In the genomic region with DNA sequence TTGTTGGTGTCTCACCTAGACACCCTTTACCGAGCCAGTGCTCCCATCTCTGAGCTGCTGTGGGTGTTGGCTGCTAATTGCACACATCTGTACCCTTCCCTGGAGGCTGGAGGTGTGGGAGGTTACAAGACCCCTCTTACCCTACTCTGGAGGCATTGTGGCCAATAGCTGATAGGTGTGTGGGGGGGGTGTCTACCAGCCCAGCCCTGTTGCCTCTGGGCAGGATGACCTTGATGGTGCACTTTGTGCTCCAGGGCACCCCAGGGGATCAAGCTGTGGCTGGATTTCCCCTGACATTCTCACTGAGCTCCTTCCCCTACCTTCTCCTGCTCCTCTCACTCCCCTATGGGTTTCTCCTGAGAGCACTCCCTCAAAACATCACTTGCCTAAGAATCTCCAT, we compare ENCODE assay signal across 34 cellular contexts.
"Had no signal": no experiment of that assay in that cellular context is flagged by ENCODE, and none has a peak within 500 bp of the region (broad histone marks: within the 10 kb centered on the region; RNA-seq: fewer than 3 reads in every experiment).

No MANE protein-coding gene starts in this region.

- H3K27me3 ChIP-seq: adrenal gland, body of pancreas, brain microvascular endothelial cell, breast epithelium had no signal

- H3K4me1 Mint-ChIP-seq: activated B cell treated with CpG ODN at 0.5 μM for 24 hours; activated CD4-positive, alpha-beta T cell treated with anti-CD3 and anti-CD28 coated beads, Interleukin-2, amount 10 ng/mL, durations not matched to agents 7 days and 5 days; activated naive CD8-positive, alpha-beta T cell treated with anti-CD3 and anti-CD28 coated beads for 36 hours; activated T-helper 17 cell treated with anti-CD3 and anti-CD28 coated beads, Interleukin-2, amount 50 U/mL, for 72 hours had no signal

- H3K9me3 Mint-ChIP-seq: activated B cell treated with CpG ODN at 0.5 μM for 24 hours; activated CD8-positive, alpha-beta T cell treated with anti-CD3 and anti-CD28 coated beads for 36 hours; activated T-helper 1 cell treated with anti-CD3 and anti-CD28 coated beads, Interleukin-12 subunit alpha, Interleukin-12 subunit beta, Interleukin-2, Interleukin-4 antibody, amounts not matched to agents 30 ng/mL and 10 ng/mL and 1 ng/mL, durations not matched to agents 14 hours and 24 hours and 36 hours; activated T-helper 17 cell treated with anti-CD3 and anti-CD28 coated beads, Interleukin-2, amount 50 U/mL, for 72 hours; T-helper 1 cell treated with Interleukin-12 subunit alpha and Interleukin-12 subunit beta and Interleukin-4 antibody, amounts not matched to agents 30 μg/mL and 1 μg/mL, for 36 hours had no signal

- ATAC-seq: activated CD8-positive, alpha-beta T cell treated with anti-CD3 and anti-CD28 coated beads for 36 hours; activated naive CD4-positive, alpha-beta T cell treated with anti-CD3 and anti-CD28 coated beads, Interleukin-2, amount 50 U/mL, for 72 hours; activated T-cell treated with anti-CD3 and anti-CD28 coated beads, Interleukin-2, amount 50 U/mL, for 4 hours; activated T-cell treated with anti-CD3 and anti-CD28 coated beads, Interleukin-2, amount 50 U/mL, for 72 hours; activated T-helper 17 cell treated with anti-CD3 and anti-CD28 coated beads, Interleukin-2, amount 50 U/mL, for 72 hours; body of pancreas had no signal

- H3K4me1 ChIP-seq: adrenal gland, body of pancreas, breast epithelium had no signal

- H3K4me3 Mint-ChIP-seq: activated B cell treated with CpG ODN at 0.5 μM for 24 hours; activated CD4-positive, alpha-beta memory T cell treated with anti-CD3 and anti-CD28 coated beads for 36 hours; activated CD4-positive, alpha-beta T cell treated with anti-CD3 and anti-CD28 coated beads, Interleukin-2, amount 10 ng/mL, durations not matched to agents 7 days and 5 days; activated CD8-positive, alpha-beta T cell treated with anti-CD3 and anti-CD28 coated beads for 36 hours; activated naive CD4-positive, alpha-beta T cell treated with anti-CD3 and anti-CD28 coated beads for 36 hours; activated naive CD8-positive, alpha-beta T cell treated with anti-CD3 and anti-CD28 coated beads for 36 hours; activated T-cell treated with anti-CD3 and anti-CD28 coated beads, Interleukin-2, amount 50 U/mL, for 4 hours; activated T-cell treated with anti-CD3 and anti-CD28 coated beads, Interleukin-2, amount 50 U/mL, for 72 hours; activated T-helper 1 cell treated with anti-CD3 and anti-CD28 coated beads, Interleukin-12 subunit alpha, Interleukin-12 subunit beta, Interleukin-2, Interleukin-4 antibody, amounts not matched to agents 30 ng/mL and 10 ng/mL and 1 ng/mL, durations not matched to agents 14 hours and 24 hours and 36 hours; activated T-helper 17 cell treated with anti-CD3 and anti-CD28 coated beads, Interleukin-2, amount 50 U/mL, for 72 hours; T-helper 1 cell treated with Interleukin-12 subunit alpha and Interleukin-12 subunit beta and Interleukin-4 antibody, amounts not matched to agents 30 μg/mL and 1 μg/mL, for 36 hours; T-helper 2 cell treated with Interferon-gamma antibody and Interleukin-4, amounts not matched to agents 5 μg/mL and 100 μg/mL, for 36 hours had no signal

- H3K27me3 Mint-ChIP-seq: activated T-helper 17 cell treated with anti-CD3 and anti-CD28 coated beads, Interleukin-2, amount 50 U/mL, for 72 hours had no signal

- H3K4me3 ChIP-seq: adrenal gland, body of pancreas, breast epithelium had no signal

- H3K36me3 Mint-ChIP-seq: activated CD4-positive, alpha-beta memory T cell treated with anti-CD3 and anti-CD28 coated beads for 36 hours; activated naive CD8-positive, alpha-beta T cell treated with anti-CD3 and anti-CD28 coated beads for 36 hours had no signal

- H3K36me3 ChIP-seq: adrenal gland, brain microvascular endothelial cell, breast epithelium had no signal

- H3K27ac ChIP-seq: adrenal gland, body of pancreas, brain microvascular endothelial cell, breast epithelium, VCaP had no signal

- H3K9me3 ChIP-seq: adrenal gland, body of pancreas, breast epithelium had no signal

- H3K27ac Mint-ChIP-seq: activated B cell treated with CpG ODN at 0.5 μM for 24 hours; activated CD4-positive, alpha-beta memory T cell treated with anti-CD3 and anti-CD28 coated beads for 36 hours; activated CD4-positive, alpha-beta T cell treated with anti-CD3 and anti-CD28 coated beads, Interleukin-2, amount 10 ng/mL, durations not matched to agents 7 days and 5 days; activated CD8-positive, alpha-beta T cell treated with anti-CD3 and anti-CD28 coated beads for 36 hours; activated naive CD4-positive, alpha-beta T cell treated with anti-CD3 and anti-CD28 coated beads for 36 hours; activated naive CD4-positive, alpha-beta T cell treated with anti-CD3 and anti-CD28 coated beads, Interleukin-2, amount 50 U/mL, for 72 hours; activated naive CD8-positive, alpha-beta T cell treated with anti-CD3 and anti-CD28 coated beads for 36 hours; activated T-cell treated with anti-CD3 and anti-CD28 coated beads, Interleukin-2, amount 50 U/mL, for 72 hours; activated T-helper 1 cell treated with anti-CD3 and anti-CD28 coated beads, Interleukin-12 subunit alpha, Interleukin-12 subunit beta, Interleukin-2, Interleukin-4 antibody, amounts not matched to agents 30 ng/mL and 10 ng/mL and 1 ng/mL, durations not matched to agents 14 hours and 24 hours and 36 hours; activated T-helper 17 cell treated with anti-CD3 and anti-CD28 coated beads, Interleukin-2, amount 50 U/mL, for 72 hours; T-helper 1 cell treated with Interleukin-12 subunit alpha and Interleukin-12 subunit beta and Interleukin-4 antibody, amounts not matched to agents 30 μg/mL and 1 μg/mL, for 36 hours; T-helper 2 cell treated with Interferon-gamma antibody and Interleukin-4, amounts not matched to agents 5 μg/mL and 100 μg/mL, for 36 hours had no signal

- DNase-seq: activated B cell treated with CpG ODN at 0.5 μM for 24 hours; activated CD4-positive, alpha-beta memory T cell treated with anti-CD3 and anti-CD28 coated beads for 36 hours; activated CD4-positive, alpha-beta T cell treated with anti-CD3 and anti-CD28 coated beads for 4 hours; activated CD4-positive, alpha-beta T cell treated with anti-CD3 and anti-CD28 coated beads, Interleukin-2, amount 10 ng/mL, durations not matched to agents 7 days and 5 days; activated CD4-positive, CD25-positive, alpha-beta regulatory T cell treated with anti-CD3 and anti-CD28 coated beads, Interleukin-2, amount 50 U/mL, for 72 hours; activated CD8-positive, alpha-beta memory T cell treated with anti-CD3 and anti-CD28 coated beads, Interleukin-2, amount 50 U/mL, for 4 hours; activated CD8-positive, alpha-beta T cell treated with anti-CD3 and anti-CD28 coated beads for 36 hours; activated effector memory CD4-positive, alpha-beta T cell treated with anti-CD3 and anti-CD28 coated beads, Interleukin-2, amount 50 U/mL, for 16 hours; activated gamma-delta T cell treated with Interleukin-2 at 50 U/mL for 16 hours; activated naive CD4-positive, alpha-beta T cell; activated naive CD4-positive, alpha-beta T cell treated with anti-CD3 and anti-CD28 coated beads for 36 hours; activated naive CD4-positive, alpha-beta T cell treated with anti-CD3 and anti-CD28 coated beads, Interleukin-2, amount 50 U/mL, for 16 hours; activated naive CD8-positive, alpha-beta T cell treated with anti-CD3 and anti-CD28 coated beads for 36 hours; activated T-cell treated with anti-CD3 and anti-CD28 coated beads for 4 hours; activated T-cell treated with anti-CD3 and anti-CD28 coated beads, Interleukin-2, amount 50 U/mL, for 1 hour; activated T-cell treated with anti-CD3 and anti-CD28 coated beads, Interleukin-2, amount 50 U/mL, for 4 hours; activated T-cell treated with anti-CD3 and anti-CD28 coated beads, Interleukin-2, amount 50 U/mL, for 72 hours; adrenal gland; amniotic stem cell; aorta; body of pancreas; brain microvascular endothelial cell; central memory CD4-positive, alpha-beta T cell; SW 1271; T-helper 1 cell; T-helper 2 cell; T-helper 9 cell had no signal
